ENCODE assay signal across 19 cellular contexts in the genomic region with DNA sequence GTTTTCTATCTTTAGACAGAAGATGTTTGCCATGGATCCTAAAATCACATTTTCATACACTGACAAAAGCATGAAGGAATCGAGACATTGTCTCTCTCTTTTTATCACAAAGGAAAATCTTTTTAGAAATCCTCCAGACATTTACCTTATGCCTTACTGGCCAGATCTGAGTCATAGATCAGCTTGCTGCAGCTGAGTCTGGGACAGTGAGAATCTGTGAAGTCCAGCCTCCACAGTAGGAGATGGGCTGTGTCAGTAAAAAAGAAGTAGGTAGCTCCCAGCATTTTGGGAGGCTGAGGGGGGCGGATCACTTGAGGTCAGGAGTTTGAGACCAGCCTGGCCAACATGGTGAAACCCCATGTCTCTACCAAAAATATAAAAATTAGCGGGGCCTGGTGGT.
"Had no signal": no experiment of that assay in that cellular context is flagged by ENCODE, and none has a peak within 500 bp of the region (broad histone marks: within the 10 kb centered on the region; RNA-seq: fewer than 3 reads in every experiment).

No MANE protein-coding gene starts in this region.

- H3K4me3 ChIP-seq: coronary artery, esophagus squamous epithelium, lower lobe of right lung, neural progenitor cell, prostate gland, sigmoid colon, spleen, thoracic aorta, tibial nerve, upper lobe of right lung, uterus had no signal

- H2AFZ ChIP-seq: neural progenitor cell had no signal

- H3K27me3 ChIP-seq: esophagus squamous epithelium, neural progenitor cell, sigmoid colon, spleen, tibial nerve, upper lobe of right lung, uterus had no signal

- DNase-seq: dermis blood vessel endothelial cell; effector memory CD4-positive, alpha-beta T cell; erythroblast; esophagus squamous epithelium; hypothalamus; immature natural killer cell; left ventricle myocardium superior; lower lobe of right lung; right cardiac atrium; sigmoid colon; spleen; stimulated activated naive B cell treated with anti-CD40 and anti-IgM and Interleukin-4, amounts not matched to agents 10 μg/mL and 1 μg/mL and 100 μg/mL, for 72 hours; upper lobe of right lung; uterus had no signal

- H3K4me1 ChIP-seq: esophagus squamous epithelium, lower lobe of right lung, prostate gland, sigmoid colon, tibial nerve, upper lobe of right lung, uterus had no signal

- H3K4me2 ChIP-seq: neural progenitor cell had no signal

- H3K36me3 ChIP-seq: esophagus squamous epithelium, lower lobe of right lung, neural progenitor cell, prostate gland, sigmoid colon, spleen, thoracic aorta, tibial nerve, upper lobe of right lung, uterus had no signal

- H3K9ac ChIP-seq: neural progenitor cell had no signal

- H3K27ac ChIP-seq: coronary artery, esophagus squamous epithelium, lower lobe of right lung, neural progenitor cell, prostate gland, sigmoid colon, spleen, thoracic aorta, tibial nerve, upper lobe of right lung, uterus had no signal

- ATAC-seq: left ventricle myocardium superior; lower lobe of right lung; right cardiac atrium; stimulated activated naive B cell treated with anti-CD40 and anti-IgM and Interleukin-4, amounts not matched to agents 10 μg/mL and 1 μg/mL and 100 μg/mL, for 72 hours; upper lobe of right lung had no signal

- H3K9me3 ChIP-seq: esophagus squamous epithelium, lower lobe of right lung, prostate gland, sigmoid colon, spleen, thoracic aorta, tibial nerve, upper lobe of right lung, uterus had no signal
